8 cellular contexts compared by ENCODE assay signal in genomic region chr11:99015634-99016454, GRCh38. TPM values are rescaled to one million over a fixed set of nuclear protein-coding genes. Genes with fewer than 3 reads are reported as not detected.
DNase-seq lines count a peak whose midpoint lies in the region; ATAC-seq and TF ChIP-seq lines count a peak whose summit lies in the region.

No MANE protein-coding gene starts in this region.

- H3K27me3 ChIP-seq in BJ (ENCODE audit: control insufficient read depth, insufficient read depth, low read length), result peaks cover 5% of the 10 kb centered on the region

- H3K4me3 ChIP-seq in BJ (ENCODE audit: low read depth, low read length), result no peak overlapping the region

- H3K4me3 Mint-ChIP-seq in naive B cell, result no peak overlapping the region

- H3K36me3 Mint-ChIP-seq in naive B cell, result peaks cover 0 to 7% of the 10 kb centered on the region in 2 donors

- TF ChIP-seq CTCF in BJ (IDR thresholded peaks at IDR 0.05; ENCODE audit: insufficient read depth, low read depth, low read length), result peak; percentile 83

- no peak overlapping the region for H3K27ac Mint-ChIP-seq in naive B cell

- no peaks in the 10 kb centered on the region for H3K36me3 ChIP-seq in BJ (ENCODE audit: control insufficient read depth, insufficient read depth, low read length)

- POLR2A ChIA-PET in BJ (lab: Charles Lee), result no interaction called here

- no peak for DNase-seq in BJ (ENCODE audit: low read depth)
- DNase-seq in NOMO-1 treated with DMSO at 0.1 percent for 48 hours (lab: John Stamatoyannopoulos, UW; ENCODE audit: unreplicated experiment), result peak; percentile 41
- DNase-seq in dermis blood vessel endothelial cell, result peak; percentile 60
- DNase-seq in naive B cell, result peak; percentile 21
- no peak for DNase-seq in stimulated activated CD4-positive, alpha-beta T cell treated with anti-CD3 and anti-CD28 coated beads, Interleukin-4, amount 100 ng/mL, for 1 hour
- DNase-seq in NCI-H187 treated with DMSO at 0.1 percent for 48 hours (lab: John Stamatoyannopoulos, UW), result no peak

- H3K4me1 Mint-ChIP-seq in naive B cell, result peaks cover 6 to 8% (median 6%) of the 10 kb centered on the region in 3 donors

- peaks cover 24 to 27% (median 26%) of the 10 kb centered on the region in 3 donors for H3K27me3 Mint-ChIP-seq in naive B cell

- peaks cover 0 to 1% (median 0%) of the 10 kb centered on the region in 7 donors for H3K9me3 Mint-ChIP-seq in naive B cell

- ATAC-seq in GM18517 (IDR thresholded peaks at IDR 0.05; ENCODE audit: unreplicated experiment) (peak; percentile 71), HG03378 (IDR thresholded peaks at IDR 0.05; ENCODE audit: unreplicated experiment) (peak; percentile 68), naive B cell (ENCODE audit: low read depth in 2 of 2) (peak in 1 of 2 donors; percentile 25)

- CTCF ChIA-PET in BJ (lab: Yijun Ruan, JAX), result interaction anchor here (0.6 to 4.0 kb wide), 4 partner anchors 8 to 331 kb away, joined by 3 to 14 read pairs (median 5); no protein-coding TSS in a partner anchor

RNA-seq across cellular contexts. Expression of gene CNTN5, which starts 4.9 kb away (rescaled TPM):
- polyA plus RNA-seq in BJ (2011; rRNA removed) (not detected in 2 replicates), naive B cell (ENCODE audit: low read depth in 6 of 6) (not detected)
- not detected in 2 replicates for polyA minus RNA-seq in BJ (2011; rRNA and poly(A)+ RNA removed)
- not detected in 2 replicates for total RNA-seq in dermis blood vessel endothelial cell

Comparison
In these comparisons a context has a peak if more than half of its experiments do, and no peak if none do; other contexts are left out.
1. DNase-seq: peak in NOMO-1 treated with DMSO at 0.1 percent for 48 hours (single experiment), dermis blood vessel endothelial cell (single experiment) and naive B cell (single experiment); none in BJ (single experiment), stimulated activated CD4-positive, alpha-beta T cell treated with anti-CD3 and anti-CD28 coated beads, Interleukin-4, amount 100 ng/mL, for 1 hour (single experiment) and NCI-H187 treated with DMSO at 0.1 percent for 48 hours (single experiment).